ENCODE assay signal across 9 cellular contexts in the genomic region with DNA sequence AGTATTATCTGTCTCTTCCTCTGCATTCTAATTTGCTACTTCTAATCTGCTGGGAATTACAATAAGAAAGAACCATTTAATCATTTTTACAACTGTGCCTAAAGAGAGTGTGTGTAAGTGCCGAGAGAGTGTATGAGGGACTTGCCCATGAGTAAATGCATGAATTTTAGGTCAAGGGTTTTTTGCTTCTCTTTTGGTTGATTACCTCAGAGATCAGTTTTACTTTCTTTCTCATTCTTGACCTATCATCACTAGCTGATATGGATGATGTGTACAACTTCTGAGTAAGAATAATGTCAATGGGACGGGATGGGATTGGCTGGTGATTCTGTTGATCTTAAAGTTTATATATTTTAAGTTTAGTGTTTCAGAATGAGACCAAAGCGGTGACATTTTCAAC. TPM values are rescaled to one million over a fixed set of nuclear protein-coding genes. Genes with fewer than 3 reads are reported as not detected.
A peak's percentile ranks its signal among the peaks of the same experiment; 100 is the strongest.
DNase-seq lines count a peak whose midpoint lies in the region; ATAC-seq and TF ChIP-seq lines count a peak whose summit lies in the region.
"Had no signal": no experiment of that assay in that cellular context is flagged by ENCODE, and none has a peak within 500 bp of the region (broad histone marks: within the 10 kb centered on the region; RNA-seq: fewer than 3 reads in every experiment).

No MANE protein-coding gene starts in this region.

- peak overlapping the region; percentile 95 for H3K27ac Mint-ChIP-seq in activated naive CD4-positive, alpha-beta T cell treated with anti-CD3 and anti-CD28 coated beads for 36 hours
- no peak overlapping the region for H3K27ac Mint-ChIP-seq in T-helper 17 cell

- H3K36me3 ChIP-seq in upper lobe of right lung = no peaks in the 10 kb centered on the region

- no peak overlapping the region for H3K27ac ChIP-seq in upper lobe of right lung

- peaks cover 96% of the 10 kb centered on the region for H3K4me1 Mint-ChIP-seq in activated naive CD4-positive, alpha-beta T cell treated with anti-CD3 and anti-CD28 coated beads for 36 hours (ENCODE audit: low read depth)
- peaks cover 79% of the 10 kb centered on the region for H3K4me1 Mint-ChIP-seq in T-helper 17 cell

- no peaks in the 10 kb centered on the region for H3K9me3 Mint-ChIP-seq in activated naive CD4-positive, alpha-beta T cell treated with anti-CD3 and anti-CD28 coated beads for 36 hours

- no peaks in the 10 kb centered on the region for H3K4me1 ChIP-seq in upper lobe of right lung

- no peaks in the 10 kb centered on the region for H3K27me3 ChIP-seq in upper lobe of right lung

- intact Hi-C loops in activated naive CD4-positive, alpha-beta T cell treated with anti-CD3 and anti-CD28 coated beads for 36 hours (cut with micrococcal nuclease) = loop anchor here (1.0 to 5.0 kb wide), 9 partner anchors 8 to 770 kb away; no protein-coding TSS in a partner anchor
- intact Hi-C loops in upper lobe of right lung (cut with DNase I) = no loop called here

- H3K27me3 Mint-ChIP-seq in activated naive CD4-positive, alpha-beta T cell treated with anti-CD3 and anti-CD28 coated beads for 36 hours (ENCODE audit: low read depth) = no peaks in the 10 kb centered on the region
- H3K27me3 Mint-ChIP-seq in T-helper 17 cell = no peaks in the 10 kb centered on the region

- H3K4me3 ChIP-seq in upper lobe of right lung = no peak overlapping the region

- CTCF ChIA-PET in activated naive CD4-positive, alpha-beta T cell treated with anti-CD3 and anti-CD28 coated beads for 36 hours (lab: Charles Lee) = interaction anchor here (0.7 to 18.9 kb wide), 7 partner anchors 10 to 210 kb away, joined by 3 to 264 read pairs (median 5); no protein-coding TSS in a partner anchor

- peak; percentile 71 for DNase-seq in activated naive CD4-positive, alpha-beta T cell treated with anti-CD3 and anti-CD28 coated beads for 36 hours
- no peak for DNase-seq in activated naive CD4-positive, alpha-beta T cell treated with anti-CD3 and anti-CD28 coated beads, Interleukin-2, amount 50 U/mL, for 16 hours
- DNase-seq in T-helper 17 cell = no peak
- DNase-seq in upper lobe of right lung = no peak
- DNase-seq in NCI-H1048 (lab: John Stamatoyannopoulos, UW) = no peak
- DNase-seq in NCI-H345 (lab: John Stamatoyannopoulos, UW) = no peak
- DNase-seq in activated CD4-positive, alpha-beta T cell treated with anti-CD3 and anti-CD28 coated beads, Interleukin-2, amount 50 U/mL, for 48 hours = no peak
- DNase-seq: caudate nucleus had no signal

- peaks cover 80% of the 10 kb centered on the region for H3K36me3 Mint-ChIP-seq in activated naive CD4-positive, alpha-beta T cell treated with anti-CD3 and anti-CD28 coated beads for 36 hours (ENCODE audit: low read depth)
- peaks cover 16% of the 10 kb centered on the region for H3K36me3 Mint-ChIP-seq in T-helper 17 cell (ENCODE audit: low read depth)

- H3K9me3 ChIP-seq in T-helper 17 cell (ENCODE audit: control insufficient read depth, low read length, poor library complexity, severe bottlenecking) = no peaks in the 10 kb centered on the region
- H3K9me3 ChIP-seq in upper lobe of right lung = no peaks in the 10 kb centered on the region

- TF ChIP-seq CTCF in upper lobe of right lung (IDR thresholded peaks at IDR 0.05) = no peak

- ATAC-seq in HG02884 (IDR thresholded peaks at IDR 0.05; ENCODE audit: unreplicated experiment) (peak; percentile 74), T-helper 17 cell (peak; percentile 87), upper lobe of right lung (peak; percentile 6)

- H3K4me3 Mint-ChIP-seq in activated naive CD4-positive, alpha-beta T cell treated with anti-CD3 and anti-CD28 coated beads for 36 hours = peak overlapping the region; percentile 33
- peak overlapping the region; percentile 82 for H3K4me3 Mint-ChIP-seq in T-helper 17 cell

RNA-seq across cellular contexts. Expression of a gene that starts 47.8 kb away (rescaled TPM):
- 100 to 1,000 TPM; 213 to 226 TPM for total RNA-seq in activated naive CD4-positive, alpha-beta T cell treated with anti-CD3 and anti-CD28 coated beads for 36 hours
- total RNA-seq in T-helper 17 cell = 100 to 1,000 TPM; 301 to 323 TPM
- 41.4 TPM for total RNA-seq in upper lobe of right lung

Comparison
In these comparisons a context has a peak if more than half of its experiments do, and no peak if none do; other contexts are left out.
1. ATAC-seq: peak in every context shown above with its lines; median percentile 87 in T-helper 17 cell; 74 in HG02884; 6 in upper lobe of right lung.